In the genomic region with DNA sequence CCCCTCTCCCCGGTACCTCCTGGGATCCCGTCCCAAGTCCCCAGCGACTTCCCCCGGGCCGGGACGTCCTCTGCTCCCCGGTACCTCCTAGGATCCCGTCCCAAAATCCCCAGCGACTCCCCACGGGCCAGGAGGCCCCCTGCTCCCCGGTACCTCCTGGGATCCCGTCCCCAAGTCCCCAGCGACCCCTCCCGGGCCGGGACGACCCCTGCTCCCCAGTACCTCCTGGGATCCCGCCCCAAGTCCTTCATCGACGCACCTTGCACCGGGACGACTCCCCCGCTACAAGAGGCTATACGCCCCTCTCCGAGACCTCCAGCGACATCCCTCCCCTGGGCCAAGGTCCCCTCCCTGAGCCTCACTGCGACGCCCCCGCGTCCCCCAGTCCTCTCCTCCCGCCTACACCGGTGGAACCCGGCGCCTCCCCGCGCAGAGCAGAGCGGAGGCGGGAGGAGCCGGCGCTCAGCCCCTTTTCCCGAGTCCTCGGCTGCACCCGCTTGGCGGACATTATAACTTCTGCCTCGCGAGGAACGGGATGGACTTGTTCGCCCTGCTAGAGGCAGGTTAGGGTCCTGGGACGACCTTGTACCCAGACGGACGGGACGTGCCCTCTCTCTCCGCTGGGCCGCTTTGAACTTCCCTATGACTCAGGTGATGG, we compare ENCODE assay signal across 7 cellular contexts. TPM values are rescaled to one million over a fixed set of nuclear protein-coding genes. Genes with fewer than 3 reads are reported as not detected.
A peak's percentile ranks its signal among the peaks of the same experiment; 100 is the strongest.
DNase-seq lines count a peak whose midpoint lies in the region; ATAC-seq and TF ChIP-seq lines count a peak whose summit lies in the region.

No MANE protein-coding gene starts in this region.

- TF ChIP-seq CTCF in HL-60 (IDR thresholded peaks at IDR 0.05; ENCODE audit: insufficient read depth, low read length) (no peak), fibroblast of mammary gland (conservative IDR thresholded peaks at IDR 0.05; ENCODE audit: control insufficient read depth, insufficient read depth, low read depth, low read length) (peak; percentile 2), neural crest cell (conservative IDR thresholded peaks at IDR 0.05) (no peak)
- TF ChIP-seq CTCF in activated CD8-positive, alpha-beta T cell treated with anti-CD3 and anti-CD28 coated beads for 36 hours (IDR thresholded peaks at IDR 0.05) = no peak

- ATAC-seq in activated CD8-positive, alpha-beta T cell treated with anti-CD3 and anti-CD28 coated beads for 36 hours = no peak

- peaks cover 57% of the 10 kb centered on the region for H3K27me3 ChIP-seq in HL-60 (ENCODE audit: insufficient read depth, poor library complexity, severe bottlenecking)

- no peaks in the 10 kb centered on the region for H3K9me3 Mint-ChIP-seq in activated CD8-positive, alpha-beta T cell treated with anti-CD3 and anti-CD28 coated beads for 36 hours
- H3K9me3 Mint-ChIP-seq in neural crest cell = no peaks in the 10 kb centered on the region

- H3K4me3 ChIP-seq in HL-60 (replicated peaks; ENCODE audit: insufficient read depth, low read length) (0 out of 2 replicates have a peak overlapping the region, but pooled peaks have one; percentile 1), fibroblast of mammary gland (ENCODE audit: control insufficient read depth, low read depth, low read length) (peak overlapping the region; percentile 61)

- H3K27ac ChIP-seq in HL-60 (replicated peaks) = no peak overlapping the region

- POLR2A ChIA-PET in activated CD8-positive, alpha-beta T cell treated with anti-CD3 and anti-CD28 coated beads for 36 hours (lab: Charles Lee) = interaction anchor here (1.1 kb wide), 1 partner anchor 38 kb away, joined by 3 read pairs; no protein-coding TSS in a partner anchor

- H3K27ac Mint-ChIP-seq in activated CD8-positive, alpha-beta T cell treated with anti-CD3 and anti-CD28 coated beads for 36 hours = no peak overlapping the region
- no peak overlapping the region for H3K27ac Mint-ChIP-seq in neural crest cell (ENCODE audit: unreplicated experiment)

- DNase-seq in HL-60 (ENCODE audit: low read depth in 1 of 2, low spot score in 1 of 2) (no peak), fibroblast of mammary gland (ENCODE audit: low read depth) (peak; percentile 34), neural crest cell (ENCODE audit: low read depth, low spot score) (peak; percentile 37), NCI-H1105 (lab: John Stamatoyannopoulos, UW) (no peak), UCSD-AML1 (lab: John Stamatoyannopoulos, UW; ENCODE audit: unreplicated experiment) (no peak)
- no peak for DNase-seq in activated CD8-positive, alpha-beta T cell treated with anti-CD3 and anti-CD28 coated beads for 36 hours
- DNase-seq in effector CD8-positive, alpha-beta T cell (lab: John Stamatoyannopoulos, UW) = no peak

- peaks cover 64% of the 10 kb centered on the region for H3K27me3 Mint-ChIP-seq in activated CD8-positive, alpha-beta T cell treated with anti-CD3 and anti-CD28 coated beads for 36 hours
- H3K27me3 Mint-ChIP-seq in neural crest cell (ENCODE audit: low read depth) = peaks cover 66% of the 10 kb centered on the region

- no peaks in the 10 kb centered on the region for H3K36me3 Mint-ChIP-seq in activated CD8-positive, alpha-beta T cell treated with anti-CD3 and anti-CD28 coated beads for 36 hours (ENCODE audit: low read depth)
- no peaks in the 10 kb centered on the region for H3K36me3 Mint-ChIP-seq in neural crest cell (ENCODE audit: low read depth)

- H3K4me3 Mint-ChIP-seq in activated CD8-positive, alpha-beta T cell treated with anti-CD3 and anti-CD28 coated beads for 36 hours = peak overlapping the region; percentile 36
- H3K4me3 Mint-ChIP-seq in neural crest cell = peak overlapping the region; percentile 77

- peaks cover 20% of the 10 kb centered on the region for H3K4me1 Mint-ChIP-seq in activated CD8-positive, alpha-beta T cell treated with anti-CD3 and anti-CD28 coated beads for 36 hours (ENCODE audit: low read depth)
- peaks cover 20% of the 10 kb centered on the region for H3K4me1 Mint-ChIP-seq in neural crest cell

- CTCF ChIA-PET in activated CD8-positive, alpha-beta T cell treated with anti-CD3 and anti-CD28 coated beads for 36 hours (lab: Charles Lee) = no interaction called here

- intact Hi-C loops in activated CD8-positive, alpha-beta T cell treated with anti-CD3 and anti-CD28 coated beads for 36 hours (cut with micrococcal nuclease) = no loop called here

RNA-seq across cellular contexts. Expression of a gene that starts 0.9 kb away (rescaled TPM):
- under 1 TPM; 0.11 to 0.43 TPM for total RNA-seq in activated CD8-positive, alpha-beta T cell treated with anti-CD3 and anti-CD28 coated beads for 36 hours
- total RNA-seq in neural crest cell = 3.9 and 4.9 TPM in 2 replicates

RNA-seq across cellular contexts. Expression of a gene that starts 12.1 kb away (rescaled TPM):
- total RNA-seq in activated CD8-positive, alpha-beta T cell treated with anti-CD3 and anti-CD28 coated beads for 36 hours = not detected
- not detected in 2 replicates for total RNA-seq in neural crest cell

Comparison
In these comparisons a context has a peak if more than half of its experiments do, and no peak if none do; other contexts are left out.
1. DNase-seq: peak in fibroblast of mammary gland (single experiment) and neural crest cell (single experiment); none in HL-60 (0 of 2), activated CD8-positive, alpha-beta T cell treated with anti-CD3 and anti-CD28 coated beads for 36 hours (single experiment), NCI-H1105 (single experiment), UCSD-AML1 (single experiment) and effector CD8-positive, alpha-beta T cell (single experiment).